Comparison of ENCODE assay signal across 8 cellular contexts in genomic region chr7:100887955-100888481, GRCh38. TPM values are rescaled to one million over a fixed set of nuclear protein-coding genes. Genes with fewer than 3 reads are reported as not detected.
A peak's percentile ranks its signal among the peaks of the same experiment; 100 is the strongest.
DNase-seq lines count a peak whose midpoint lies in the region; ATAC-seq and TF ChIP-seq lines count a peak whose summit lies in the region.

No MANE protein-coding gene starts in this region.

- peaks cover 60% of the 10 kb centered on the region for H3K36me3 Mint-ChIP-seq in Calu3 (ENCODE audit: insufficient read depth, unreplicated experiment)

- H3K9me3 ChIP-seq in effector memory CD4-positive, alpha-beta T cell (ENCODE audit: control insufficient read depth, low read length) = no peaks in the 10 kb centered on the region
- H3K9me3 ChIP-seq in ovary = no peaks in the 10 kb centered on the region

- no TSS peak for BruUV-seq in Calu3 (replicated peaks; lab: Mats Ljungman, UMichigan)

- CTCF ChIA-PET in Calu3 (lab: Charles Lee) = no interaction called here

- peaks cover 43% of the 10 kb centered on the region for H3K36me3 ChIP-seq in effector memory CD4-positive, alpha-beta T cell (ENCODE audit: control insufficient read depth, insufficient read depth, low read length)
- H3K36me3 ChIP-seq in ovary = no peaks in the 10 kb centered on the region

- H3K27me3 ChIP-seq in effector memory CD4-positive, alpha-beta T cell (replicated peaks; ENCODE audit: control insufficient read depth, insufficient read depth, low read length, poor library complexity, severe bottlenecking) = peaks cover 11% of the 10 kb centered on the region
- no peaks in the 10 kb centered on the region for H3K27me3 ChIP-seq in ovary

- H3K27ac Mint-ChIP-seq in Calu3 (ENCODE audit: unreplicated experiment) = no peak overlapping the region

- H3K4me3 ChIP-seq in Jurkat, Clone E6-1 (ENCODE audit: low read length) = peak overlapping the region; percentile 70
- H3K4me3 ChIP-seq in effector memory CD4-positive, alpha-beta T cell (ENCODE audit: insufficient read depth, low read depth, low read length, poor library complexity, severe bottlenecking) = no peak overlapping the region
- no peak overlapping the region for H3K4me3 ChIP-seq in ovary

- ATAC-seq in HG02798 (IDR thresholded peaks at IDR 0.05; ENCODE audit: poor library complexity, unreplicated experiment) (no peak), HG02571 (IDR thresholded peaks at IDR 0.05; ENCODE audit: unreplicated experiment) (no peak)

- H3K27ac ChIP-seq in effector memory CD4-positive, alpha-beta T cell (ENCODE audit: insufficient read depth, low read length, poor library complexity, severe bottlenecking) = peak overlapping the region; percentile 70
- H3K27ac ChIP-seq in ovary = no peak overlapping the region

- intact Hi-C loops in Calu3 (cut with micrococcal nuclease; ENCODE audit: unreplicated experiment) = no loop called here
- intact Hi-C loops in ovary (cut with DNase I) = no loop called here

- DNase-seq in Calu3 (no peak), ovary (peak in 3 of 5 donors; percentile 22 to 43 (median 25)), NCI-H2107 (lab: John Stamatoyannopoulos, UW) (no peak), GDM1 (lab: John Stamatoyannopoulos, UW) (no peak)
- no peak for DNase-seq in Jurkat, Clone E6-1 (ENCODE audit: low read depth, low spot score)
- no peak for DNase-seq in effector memory CD4-positive, alpha-beta T cell

- no peak for TF ChIP-seq POLR2A in ovary (IDR thresholded peaks at IDR 0.05)

- TF ChIP-seq CTCF in Calu3 (IDR thresholded peaks at IDR 0.05; ENCODE audit: unreplicated experiment) (no peak), ovary (IDR thresholded peaks at IDR 0.05) (no peak)

- peaks cover 18% of the 10 kb centered on the region for H3K4me1 Mint-ChIP-seq in Calu3 (ENCODE audit: low read depth, unreplicated experiment)

- peak overlapping the region; percentile 67 for H3K4me3 Mint-ChIP-seq in Calu3 (ENCODE audit: low read depth, unreplicated experiment)

- no peaks in the 10 kb centered on the region for H3K9me3 Mint-ChIP-seq in Calu3 (ENCODE audit: low read depth, unreplicated experiment)

- H3K4me1 ChIP-seq in effector memory CD4-positive, alpha-beta T cell (ENCODE audit: control insufficient read depth, insufficient read depth, low read length, poor library complexity, severe bottlenecking) = peaks cover 36% of the 10 kb centered on the region
- peaks cover 4% of the 10 kb centered on the region for H3K4me1 ChIP-seq in ovary (ENCODE audit: insufficient read depth)

- no peak for TF ChIP-seq EP300 in ovary (IDR thresholded peaks at IDR 0.05)

- no peaks in the 10 kb centered on the region for H3K27me3 Mint-ChIP-seq in Calu3 (ENCODE audit: unreplicated experiment)

- 65 to 72% (median 67%) methylated on average over 13 of the region's 13 CpGs for WGBS in ovary, 3 donors

RNA-seq across cellular contexts. Expression of gene UFSP1, which starts 1.5 kb away (rescaled TPM):
- total RNA-seq in Calu3 (2022) = 3.3 and 4.2 TPM in 2 replicates
- 2.1 TPM for polyA plus RNA-seq in Jurkat, Clone E6-1 (2012; ENCODE audit: insufficient read depth, insufficient read length)
- total RNA-seq in ovary = 1 to 10 TPM; 2.9 to 7.9 (median 4.7) TPM
- 1 to 10 TPM in 1 of 2 donors, under 1 TPM in 1; 0.38 to 1.8 TPM for polyA plus RNA-seq in ovary

RNA-seq across cellular contexts. Expression of gene ACHE, which starts 7.7 kb away (rescaled TPM):
- 3.2 and 11.3 TPM in 2 replicates for total RNA-seq in Calu3 (2022)
- 0.54 TPM for polyA plus RNA-seq in Jurkat, Clone E6-1 (2012; ENCODE audit: insufficient read depth, insufficient read length)
- total RNA-seq in ovary = 10 to 100 TPM in 2 of 7 donors, 1 to 10 TPM in 4, under 1 TPM in 1; 0.48 to 15.3 (median 4.9) TPM
- polyA plus RNA-seq in ovary = 1 to 10 TPM in 1 of 2 donors, under 1 TPM in 1; 0.37 to 1.8 TPM

RNA-seq across cellular contexts. Expression of gene SRRT, which starts 13.1 kb away (rescaled TPM):
- total RNA-seq in Calu3 (2022) = 151 and 157 TPM in 2 replicates
- polyA plus RNA-seq in Jurkat, Clone E6-1 (2012; ENCODE audit: insufficient read depth, insufficient read length) = 289 TPM
- 100 to 1,000 TPM in 5 of 7 donors, 10 to 100 TPM in 2; 74.2 to 191 (median 149) TPM for total RNA-seq in ovary
- 100 to 1,000 TPM in 1 of 2 donors, 10 to 100 TPM in 1; 45.8 to 111 TPM for polyA plus RNA-seq in ovary

RNA-seq across cellular contexts. Expression of gene TRIP6, which starts 20.8 kb away (rescaled TPM):
- total RNA-seq in Calu3 (2022) = 50.0 and 63.5 TPM in 2 replicates
- polyA plus RNA-seq in Jurkat, Clone E6-1 (2012; ENCODE audit: insufficient read depth, insufficient read length) = 32.3 TPM
- total RNA-seq in ovary = 10 to 100 TPM; 42.9 to 98.8 (median 82.0) TPM
- polyA plus RNA-seq in ovary = 10 to 100 TPM; 17.3 to 72.5 TPM

RNA-seq across cellular contexts. Expression of gene SLC12A9, which starts 35.5 kb away (rescaled TPM):
- total RNA-seq in Calu3 (2022) (29.9 and 36.6 TPM in 2 replicates), ovary (10 to 100 TPM; 10.1 to 31.8 (median 26.9) TPM)
- polyA plus RNA-seq in Jurkat, Clone E6-1 (2012; ENCODE audit: insufficient read depth, insufficient read length) = 15.3 TPM
- polyA plus RNA-seq in ovary = 10 to 100 TPM in 1 of 2 donors, 1 to 10 TPM in 1; 4.7 to 20.9 TPM

Comparison
In these comparisons a context has a peak if more than half of its experiments do, and no peak if none do; other contexts are left out.
1. DNase-seq: peak in ovary (3 of 5); none in Calu3 (single experiment), Jurkat, Clone E6-1 (single experiment), effector memory CD4-positive, alpha-beta T cell (0 of 3), NCI-H2107 (single experiment) and GDM1 (single experiment).